Comparison of ENCODE assay signal across 8 cellular contexts in genomic region chr22:29072193-29072978, GRCh38. TPM values are rescaled to one million over a fixed set of nuclear protein-coding genes. Genes with fewer than 3 reads are reported as not detected.
DNase-seq lines count a peak whose midpoint lies in the region; ATAC-seq, FAIRE-seq and TF ChIP-seq lines count a peak whose summit lies in the region.

No MANE protein-coding gene starts in this region.

- intact Hi-C loops in K562 (cut with micrococcal nuclease): no loop called here
- intact Hi-C loops in sciatic nerve (cut with DNase I): no loop called here

- no peaks in the 10 kb centered on the region for H3K27me3 ChIP-seq in K562 (ENCODE audit: control insufficient read depth in 2 of 2, insufficient read depth in 2 of 2, low read length in 2 of 2)

- DNase-seq in GM12864 (ENCODE audit: low read depth): peak; percentile 19
- peak; percentile 44 for DNase-seq in NCI-H1694 (lab: John Stamatoyannopoulos, UW)
- peak; percentile 75 for DNase-seq in UCSD-AML1 (lab: John Stamatoyannopoulos, UW; ENCODE audit: unreplicated experiment)
- DNase-seq in K562 (ENCODE audit: extremely low read depth in 1 of 4, low spot score in 3 of 4): peak; percentile 88 to 95 (median 94)
- peak; percentile 68 for DNase-seq in iPS DF 19.7 (ENCODE audit: low read depth, low spot score)
- peak; percentile 92 for DNase-seq in sciatic nerve (ENCODE audit: low spot score)
- no peak for DNase-seq in GF-D8 (lab: John Stamatoyannopoulos, UW)

- peak overlapping the region; percentile 57 for H3K4me2 ChIP-seq in K562 (ENCODE audit: insufficient read depth, low read length)

- TF ChIP-seq POLR2A in K562 (conservative IDR thresholded peaks at IDR 0.05): no peak

- H3K36me3 ChIP-seq in K562 (ENCODE audit: control insufficient read depth, insufficient read depth, low read length): no peaks in the 10 kb centered on the region

- no peak for TF ChIP-seq EP300 in K562 (IDR thresholded peaks at IDR 0.05; ENCODE audit: low read length)

- H2AFZ ChIP-seq in K562 (ENCODE audit: low read depth, low read length): peak overlapping the region; percentile 81

- peak overlapping the region; percentile 16 for H3K27ac ChIP-seq in K562 (ENCODE audit: extremely low read depth, low read depth, low read length)

- no peak overlapping the region for H3K4me3 ChIP-seq in GM12864 (ENCODE audit: low read depth, low read length)
- H3K4me3 ChIP-seq in K562: peak overlapping the region; percentile 51

- BruUV-seq in K562 (replicated peaks; lab: Mats Ljungman, UMichigan): no TSS peak

- H3K9me3 ChIP-seq in K562 (replicated peaks; ENCODE audit: control insufficient read depth, insufficient read depth, low read depth, low read length): no peaks in the 10 kb centered on the region

- in situ Hi-C loops in K562 (cut with MboI): no loop called here

- TF ChIP-seq CTCF in GM12864 (IDR thresholded peaks at IDR 0.05; ENCODE audit: low read depth, low read length, missing control alignments) (no peak), K562 (IDR thresholded peaks at IDR 0.05 in 2 of 3, conservative IDR thresholded peaks at IDR 0.05 in 1 of 3; ENCODE audit: insufficient read depth in 2 of 3, low read depth in 1 of 3, low read length in 3 of 3) (no peak)

- FAIRE-seq in K562 (lab: Jason Lieb, UNC): peak; percentile 48

- POLR2A ChIA-PET in K562 (lab: Yijun Ruan, JAX): interaction anchor here (0.6 to 1.3 kb wide), 4 partner anchors 18 to 613 kb away, joined by 3 read pairs; no protein-coding TSS in a partner anchor

- CTCF ChIA-PET in K562 (lab: Yijun Ruan, JAX; ENCODE audit: low intra/inter-chr PET ratio): no interaction called here

- no peaks in the 10 kb centered on the region for H4K20me1 ChIP-seq in K562 (replicated peaks; ENCODE audit: control insufficient read depth, insufficient read depth, low read length)

- WGBS in K562 (ENCODE audit: insufficient coverage, low coverage, missing lambda C conversion rate): 28% methylated on average over 19 of the region's 41 CpGs

- no peaks in the 10 kb centered on the region for H3K79me2 ChIP-seq in K562 (ENCODE audit: control insufficient read depth, insufficient read depth, low read length)

- ATAC-seq in HG02759 (IDR thresholded peaks at IDR 0.05; ENCODE audit: unreplicated experiment) (peak; percentile 95), K562 (peak; percentile 99), sciatic nerve (peak; percentile 88)

- peaks cover 4 to 34% of the 10 kb centered on the region in 2 experiments; a peak in 4 of 5 replicates for H3K4me1 ChIP-seq in K562 (replicated peaks in 1 of 2; ENCODE audit: control insufficient read depth in 2 of 2, insufficient read depth in 2 of 2, low read length in 2 of 2)

- TF ChIP-seq RAD21 in K562 (CRISPR knock-in tag; conservative IDR thresholded peaks at IDR 0.05 in 1 of 2, IDR thresholded peaks at IDR 0.05 in 1 of 2): no peak

- no peaks in the 10 kb centered on the region for H3K9me1 ChIP-seq in K562 (ENCODE audit: control insufficient read depth, insufficient read depth, low read length)

- peak overlapping the region in 1 of 2 experiments; percentile 84; a peak in 2 of 4 replicates for H3K9ac ChIP-seq in K562 (ENCODE audit: insufficient read depth in 1 of 2, low read depth in 2 of 2, low read length in 2 of 2)

TF ChIP-seq in K562, 482 proteins besides CTCF, POLR2A, EP300 and RAD21 (continues in another document):
- TF ChIP-seq ID3 (CRISPR knock-in tag; IDR thresholded peaks at IDR 0.05) (no peak), ID3 (tag; IDR thresholded peaks at IDR 0.05) (no peak), ZFX (CRISPR knock-in tag; IDR thresholded peaks at IDR 0.05) (peak; percentile 30; the same call in 1 of the 2 replicates), NCOA4 (IDR thresholded peaks at IDR 0.05; ENCODE audit: partially characterized antibody) (no peak), CBFA2T2 (conservative IDR thresholded peaks at IDR 0.05) (no peak), ZNF239 (CRISPR knock-in tag; IDR thresholded peaks at IDR 0.05) (no peak), TFE3 (CRISPR knock-in tag; IDR thresholded peaks at IDR 0.05) (no peak), CTBP1 (IDR thresholded peaks at IDR 0.05; ENCODE audit: borderline replicate concordance) (peak; percentile 70), RBM25 (IDR thresholded peaks at IDR 0.05; ENCODE audit: low read depth, low read length, severe bottlenecking) (peak; percentile 37), CXXC5 (CRISPR knock-in tag; IDR thresholded peaks at IDR 0.05) (peak; percentile 69), MAFG (tag; conservative IDR thresholded peaks at IDR 0.05) (no peak)
- TF ChIP-seq, protein P1, sequence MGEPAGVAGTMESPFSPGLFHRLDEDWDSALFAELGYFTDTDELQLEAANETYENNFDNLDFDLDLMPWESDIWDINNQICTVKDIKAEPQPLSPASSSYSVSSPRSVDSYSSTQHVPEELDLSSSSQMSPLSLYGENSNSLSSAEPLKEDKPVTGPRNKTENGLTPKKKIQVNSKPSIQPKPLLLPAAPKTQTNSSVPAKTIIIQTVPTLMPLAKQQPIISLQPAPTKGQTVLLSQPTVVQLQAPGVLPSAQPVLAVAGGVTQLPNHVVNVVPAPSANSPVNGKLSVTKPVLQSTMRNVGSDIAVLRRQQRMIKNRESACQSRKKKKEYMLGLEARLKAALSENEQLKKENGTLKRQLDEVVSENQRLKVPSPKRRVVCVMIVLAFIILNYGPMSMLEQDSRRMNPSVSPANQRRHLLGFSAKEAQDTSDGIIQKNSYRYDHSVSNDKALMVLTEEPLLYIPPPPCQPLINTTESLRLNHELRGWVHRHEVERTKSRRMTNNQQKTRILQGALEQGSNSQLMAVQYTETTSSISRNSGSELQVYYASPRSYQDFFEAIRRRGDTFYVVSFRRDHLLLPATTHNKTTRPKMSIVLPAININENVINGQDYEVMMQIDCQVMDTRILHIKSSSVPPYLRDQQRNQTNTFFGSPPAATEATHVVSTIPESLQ (CRISPR knock-in tag; IDR thresholded peaks at IDR 0.05): no peak

RNA-seq across cellular contexts. Expression of gene KREMEN1, which starts 0.4 kb away (rescaled TPM):
- 3.6 and 5.0 TPM in 2 replicates for total RNA-seq in K562 (2011; cell fraction: chromatin; rRNA removed; ENCODE audit: low replicate concordance)
- 4.2 and 4.5 TPM in 2 replicates for total RNA-seq in K562 (2011; cell fraction: nucleolus; rRNA removed)
- total RNA-seq in K562 (2011; cell fraction: nucleoplasm; rRNA removed): 5.6 and 6.4 TPM in 2 replicates
- total RNA-seq in K562 (2014; rRNA removed) (3.8 and 5.1 TPM in 2 replicates), K562 (2014; rRNA removed; fragmentation: Illumina TruSeq; extraction: Trizol) (3.8 and 4.3 TPM in 2 replicates), K562 (2015; rRNA removed; fragmentation: Illumina TruSeq; extraction: Trizol) (5.0 and 6.1 TPM in 2 replicates), K562 (2021) (8.8 and 11.5 TPM in 2 replicates), sciatic nerve (21.5 TPM)
- polyA plus RNA-seq in K562 (2011; rRNA removed) (2.2 and 3.2 TPM in 2 replicates), K562 (2014; fragmentation: Illumina TruSeq; extraction: Trizol) (8.9 and 10.1 TPM in 2 replicates), K562 (2014; fragmentation: Nextera tagmentation; extraction: Ambion mirVana) (1 to 10 TPM in 1 of 2 experiments, under 1 TPM in 1; 0.69 to 1.3 TPM), K562 (2014; rRNA removed) (4.5 and 4.9 TPM in 2 replicates)
- polyA plus RNA-seq in K562 (2011; cell fraction: cytosol; rRNA removed): 3.2 and 6.4 TPM in 2 replicates
- polyA plus RNA-seq in K562 (2011; cell fraction: nucleus; rRNA removed): 1.1 and 3.0 TPM in 2 replicates
- 6.8 and 12.0 TPM in 2 replicates for polyA plus RNA-seq in K562 (2012)
- polyA minus RNA-seq in K562 (2011; rRNA and poly(A)+ RNA removed): 1.3 and 2.4 TPM in 2 replicates
- polyA minus RNA-seq in K562 (2011; cell fraction: cytosol; rRNA and poly(A)+ RNA removed): 2.7 and 4.5 TPM in 2 replicates
- polyA minus RNA-seq in K562 (2011; cell fraction: nucleus; rRNA and poly(A)+ RNA removed): 0.33 and 0.54 TPM in 2 replicates

RNA-seq across cellular contexts. Expression of gene C22orf31, which starts 10.8 kb away (rescaled TPM):
- not detected in 2 replicates for total RNA-seq in K562 (2011; cell fraction: chromatin; rRNA removed; ENCODE audit: low replicate concordance)
- not detected in 2 replicates for total RNA-seq in K562 (2011; cell fraction: nucleolus; rRNA removed)
- not detected in 2 replicates for total RNA-seq in K562 (2011; cell fraction: nucleoplasm; rRNA removed)
- total RNA-seq in K562 (2014; rRNA removed) (not detected in 2 replicates), K562 (2014; rRNA removed; fragmentation: Illumina TruSeq; extraction: Trizol) (not detected in 2 replicates), K562 (2015; rRNA removed; fragmentation: Illumina TruSeq; extraction: Trizol) (not detected in 2 replicates), K562 (2021) (not detected in 2 replicates), sciatic nerve (not detected)
- polyA plus RNA-seq in K562 (2011; rRNA removed) (not detected in 2 replicates), K562 (2014; fragmentation: Illumina TruSeq; extraction: Trizol) (not detected in 2 replicates), K562 (2014; fragmentation: Nextera tagmentation; extraction: Ambion mirVana) (not detected), K562 (2014; rRNA removed) (not detected in 2 replicates)
- not detected in 2 replicates for polyA plus RNA-seq in K562 (2011; cell fraction: cytosol; rRNA removed)
- polyA plus RNA-seq in K562 (2011; cell fraction: nucleus; rRNA removed): not detected in 2 replicates
- polyA plus RNA-seq in K562 (2012): not detected in 2 replicates
- polyA minus RNA-seq in K562 (2011; rRNA and poly(A)+ RNA removed): not detected in 2 replicates
- not detected in 2 replicates for polyA minus RNA-seq in K562 (2011; cell fraction: cytosol; rRNA and poly(A)+ RNA removed)
- polyA minus RNA-seq in K562 (2011; cell fraction: nucleus; rRNA and poly(A)+ RNA removed): not detected in 2 replicates
